In the genomic region with DNA sequence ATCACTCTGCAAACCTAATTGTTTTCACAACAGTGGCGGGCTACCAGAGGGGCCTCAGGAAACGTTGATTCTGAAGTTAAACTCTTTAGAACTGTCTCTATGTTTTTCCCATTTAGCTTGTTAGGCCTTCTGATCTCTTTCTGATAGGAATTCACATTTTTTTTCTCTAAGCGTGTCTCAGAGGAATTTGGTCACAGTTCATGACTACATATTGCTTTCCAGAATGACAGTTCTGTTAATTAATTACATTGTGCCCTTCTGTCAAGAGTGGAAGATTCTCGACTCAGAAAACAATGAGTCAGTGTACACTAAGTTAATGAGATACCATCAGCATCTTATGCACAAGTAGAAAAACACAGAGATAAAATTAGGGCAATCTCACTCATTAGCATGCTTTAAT, we compare ENCODE assay signal across 1 cellular context.
TF ChIP-seq lines count a peak whose summit lies in the region.

No MANE protein-coding gene starts in this region.

TF ChIP-seq in SK-N-SH, 30 proteins besides CTCF, POLR2A, EP300 and RAD21 (continued from another document):
- TF ChIP-seq, protein P1, sequence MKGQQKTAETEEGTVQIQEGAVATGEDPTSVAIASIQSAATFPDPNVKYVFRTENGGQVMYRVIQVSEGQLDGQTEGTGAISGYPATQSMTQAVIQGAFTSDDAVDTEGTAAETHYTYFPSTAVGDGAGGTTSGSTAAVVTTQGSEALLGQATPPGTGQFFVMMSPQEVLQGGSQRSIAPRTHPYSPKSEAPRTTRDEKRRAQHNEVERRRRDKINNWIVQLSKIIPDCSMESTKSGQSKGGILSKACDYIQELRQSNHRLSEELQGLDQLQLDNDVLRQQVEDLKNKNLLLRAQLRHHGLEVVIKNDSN (IDR thresholded peaks at IDR 0.05; ENCODE audit: borderline replicate concordance, low read depth): no peak
TF ChIP-seq in SK-N-SH: peak in this region for 0.
